In genomic region chr10:63976538-63976937, GRCh38 we compare ENCODE assay signal across 8 cellular contexts.
DNase-seq lines count a peak whose midpoint lies in the region; ATAC-seq, FAIRE-seq and TF ChIP-seq lines count a peak whose summit lies in the region.

No MANE protein-coding gene starts in this region.

- in situ Hi-C loops in HepG2 (cut with HindIII; ENCODE audit: extremely low pct_ligation_motif_present, low pct_unique_long_range_greater_than_20kb), result loop anchor here (10.0 kb wide), 1 partner anchor 102 kb away; no protein-coding TSS in a partner anchor

- no peaks in the 10 kb centered on the region for H3K27me3 ChIP-seq in body of pancreas
- H3K27me3 ChIP-seq in HepG2 (ENCODE audit: control insufficient read depth in 1 of 2, insufficient read depth in 2 of 2, low read length in 2 of 2), result no peaks in the 10 kb centered on the region; a peak in 1 of 5 replicates
- H3K27me3 ChIP-seq in thyroid gland, result no peaks in the 10 kb centered on the region

- TF ChIP-seq RAD21 in HepG2 (CRISPR knock-in tag; IDR thresholded peaks at IDR 0.05), result no peak

- no TSS peak for BruUV-seq in HepG2 (replicated peaks; lab: Mats Ljungman, UMichigan)

- TF ChIP-seq EP300 in HepG2 (IDR thresholded peaks at IDR 0.05; ENCODE audit: low read depth in 2 of 2, low read length in 2 of 2), result no peak
- TF ChIP-seq EP300 in HepG2 (CRISPR knock-in tag; IDR thresholded peaks at IDR 0.05; ENCODE audit: borderline replicate concordance), result no peak

- H3K9ac ChIP-seq in HepG2 (ENCODE audit: insufficient read depth, low read depth, low read length), result no peak overlapping the region

- no peaks in the 10 kb centered on the region for H3K9me3 ChIP-seq in body of pancreas
- no peaks in the 10 kb centered on the region for H3K9me3 ChIP-seq in HepG2 (ENCODE audit: low read length)
- H3K9me3 ChIP-seq in thyroid gland, result no peaks in the 10 kb centered on the region

- POLR2A ChIA-PET in HepG2 (lab: Yijun Ruan, JAX), result no interaction called here

- H3K4me3 ChIP-seq in body of pancreas (no peak overlapping the region), HepG2 (replicated peaks in 1 of 3; ENCODE audit: insufficient read depth in 1 of 3, low read depth in 2 of 3, low read length in 3 of 3) (no peak overlapping the region), thyroid gland (replicated peaks in 1 of 3) (no peak overlapping the region)

- H3K79me2 ChIP-seq in HepG2 (ENCODE audit: insufficient read depth, low read length), result no peaks in the 10 kb centered on the region

- H3K4me1 ChIP-seq in body of pancreas (no peaks in the 10 kb centered on the region), HepG2 (ENCODE audit: insufficient read depth, low read length) (no peaks in the 10 kb centered on the region), thyroid gland (peaks cover 5 to 14% of the 10 kb centered on the region in 2 donors)

- peak; percentile 7 to 57 (median 50) for TF ChIP-seq CTCF in body of pancreas (IDR thresholded peaks at IDR 0.05)
- peak; percentile 82 for TF ChIP-seq CTCF in HepG2 (CRISPR knock-in tag; IDR thresholded peaks at IDR 0.05)
- peak in 5 of 6 experiments; percentile 16 to 48 (median 24) for TF ChIP-seq CTCF in thyroid gland (IDR thresholded peaks at IDR 0.05)

- H3K36me3 ChIP-seq in body of pancreas (replicated peaks in 1 of 2; ENCODE audit: insufficient read depth in 1 of 2, low read depth in 2 of 2) (no peaks in the 10 kb centered on the region), HepG2 (replicated peaks in 1 of 2; ENCODE audit: control insufficient read depth in 1 of 2, insufficient read depth in 2 of 2, low read length in 2 of 2) (no peaks in the 10 kb centered on the region), thyroid gland (no peaks in the 10 kb centered on the region)

- H3K27ac ChIP-seq in body of pancreas (no peak overlapping the region), HepG2 (ENCODE audit: extremely low read length, insufficient read depth, low read length) (no peak overlapping the region), thyroid gland (peak overlapping the region in 1 of 3 donors; percentile 5)

- peak; percentile 59 for DNase-seq in D341Med (ENCODE audit: low spot score)
- DNase-seq in NCI-H82 (lab: John Stamatoyannopoulos, UW), result peak; percentile 85
- DNase-seq in body of pancreas, result peak; percentile 29 to 67 (median 51)
- DNase-seq in HepG2 (ENCODE audit: low spot score), result peak; percentile 29
- peak; percentile 23 to 32 for DNase-seq in thyroid gland
- DNase-seq in DMS79 treated with DMSO at 0.1 percent for 48 hours (lab: John Stamatoyannopoulos, UW), result no peak

- no peaks in the 10 kb centered on the region for H4K20me1 ChIP-seq in HepG2 (ENCODE audit: insufficient read depth, low read length)

- 25 to 35% methylated on average over 4 to 5 of the region's 5 CpGs for WGBS in body of pancreas, 2 donors
- WGBS in HepG2 (ENCODE audit: low lambda C conversion rate), result 0% methylated on average over 1 of the region's 5 CpGs
- WGBS in thyroid gland, 2 donors, result 61% methylated on average over 5 of the region's 5 CpGs

- H2AFZ ChIP-seq in HepG2 (ENCODE audit: low read length), result no peak overlapping the region

- CTCF ChIA-PET in HepG2 (lab: Yijun Ruan, JAX; ENCODE audit: low intra/inter-chr PET ratio, low total read pairs), result interaction anchor here (1.9 to 2.6 kb wide), 2 partner anchors 104 to 110 kb away, joined by 7 to 17 read pairs; no protein-coding TSS in a partner anchor

- TF ChIP-seq POLR2A in body of pancreas (IDR thresholded peaks at IDR 0.05) (no peak), HepG2 (IDR thresholded peaks at IDR 0.05; ENCODE audit: insufficient read depth in 1 of 2, low read depth in 2 of 2, low read length in 2 of 2) (no peak), thyroid gland (IDR thresholded peaks at IDR 0.05) (no peak)

- ATAC-seq in GM18870 (IDR thresholded peaks at IDR 0.05; ENCODE audit: unreplicated experiment) (peak; percentile 95), HG02981 (IDR thresholded peaks at IDR 0.05; ENCODE audit: unreplicated experiment) (peak; percentile 85), body of pancreas (peak; percentile 68), HepG2 (peak; percentile 99)

- peak; percentile 51 for FAIRE-seq in HepG2 (lab: Jason Lieb, UNC)

- no peak overlapping the region for H3K4me2 ChIP-seq in HepG2 (ENCODE audit: low read depth, low read length)

- intact Hi-C loops in body of pancreas (cut with DNase I) (loop anchor here (5.0 kb wide), 1 partner anchor 104 kb away; no protein-coding TSS in a partner anchor), HepG2 (cut with micrococcal nuclease; ENCODE audit: unreplicated experiment) (loop anchor here (1.0 kb wide), 1 partner anchor 104 kb away; no protein-coding TSS in a partner anchor), thyroid gland (cut with DNase I) (loop anchor here (10.0 kb wide), 1 partner anchor 102 kb away; no protein-coding TSS in a partner anchor)

TF ChIP-seq in HepG2, 621 proteins besides CTCF, POLR2A, EP300 and RAD21:
- peak; percentile 31; the same call in 1 of the 2 replicates for TF ChIP-seq KDM2A (CRISPR knock-in tag; IDR thresholded peaks at IDR 0.05; ENCODE audit: borderline replicate concordance, low read depth)
- peak; percentile 50 for TF ChIP-seq SMC3 (IDR thresholded peaks at IDR 0.05; ENCODE audit: low read length)
- TF ChIP-seq XRCC5 (optimal IDR thresholded peaks at IDR 0.05; ENCODE audit: low read length), result peak; percentile 46
- TF ChIP-seq, protein P1, sequence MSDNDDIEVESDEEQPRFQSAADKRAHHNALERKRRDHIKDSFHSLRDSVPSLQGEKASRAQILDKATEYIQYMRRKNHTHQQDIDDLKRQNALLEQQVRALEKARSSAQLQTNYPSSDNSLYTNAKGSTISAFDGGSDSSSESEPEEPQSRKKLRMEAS (IDR thresholded peaks at IDR 0.05), result 0 out of 2 replicates have a peak, but pooled peaks have one; percentile 13
- TF ChIP-seq PAF1 (CRISPR knock-in tag; IDR thresholded peaks at IDR 0.05), result no peak
- peak; percentile 58 for TF ChIP-seq STAG1 (CRISPR knock-in tag; IDR thresholded peaks at IDR 0.05)
- 0 out of 2 replicates have a peak, but pooled peaks have one; percentile 47 for TF ChIP-seq ZNF792 (CRISPR knock-in tag; IDR thresholded peaks at IDR 0.05)
- no peak for TF ChIP-seq MTF1 (CRISPR knock-in tag; IDR thresholded peaks at IDR 0.05)
- TF ChIP-seq ZFY (CRISPR knock-in tag; IDR thresholded peaks at IDR 0.05), result peak; percentile 17; the same call in 1 of the 2 replicates
- TF ChIP-seq ARNT2 (CRISPR knock-in tag; IDR thresholded peaks at IDR 0.05; ENCODE audit: low read depth), result no peak

Comparison
In these comparisons a context has a peak if more than half of its experiments do, and no peak if none do; other contexts are left out.
1. CTCF ChIP-seq: peak in every context shown above with its lines; median percentile 82 in HepG2; 50 in body of pancreas; 24 in thyroid gland.